In the genomic region with DNA sequence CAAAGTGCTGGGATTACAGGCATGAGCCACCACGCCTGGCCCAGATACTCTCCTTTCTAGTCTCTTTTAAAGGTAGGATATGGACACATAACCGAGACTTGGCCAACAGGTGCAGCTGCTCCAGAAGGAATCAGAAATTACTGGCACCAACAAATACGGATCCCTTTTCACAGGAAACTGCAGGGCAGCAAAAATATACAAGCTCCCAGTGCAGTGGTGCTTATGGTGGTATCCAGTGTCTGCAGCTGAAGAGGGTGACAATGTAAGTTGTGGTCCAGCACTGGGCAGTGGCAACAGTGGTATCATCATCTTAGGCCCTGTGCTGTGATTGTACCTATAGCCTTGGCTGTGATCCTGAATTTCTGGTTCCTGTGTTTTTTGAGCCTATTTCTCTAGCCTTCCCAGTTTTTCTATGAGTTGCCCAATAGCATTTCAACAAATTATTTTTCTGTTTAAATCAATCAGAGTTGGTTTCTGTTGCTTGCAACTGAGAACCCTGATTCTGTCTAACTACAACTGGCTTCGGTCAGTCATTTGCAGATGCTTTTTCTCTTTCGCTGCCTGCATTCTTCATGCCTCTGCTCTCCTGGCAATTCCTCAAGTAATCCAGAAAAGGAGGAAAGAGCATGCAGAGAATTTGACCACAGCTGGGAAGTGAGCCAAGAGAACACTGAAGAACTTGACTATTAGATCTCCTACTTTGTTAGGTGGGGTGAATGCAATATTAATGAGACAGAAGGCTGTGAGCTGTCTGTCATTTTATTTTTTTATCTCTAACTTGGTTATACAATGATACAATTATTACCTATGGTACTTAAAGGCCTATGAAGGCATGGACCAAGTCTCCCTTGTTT, we compare ENCODE assay signal across 9 cellular contexts. TPM values are rescaled to one million over a fixed set of nuclear protein-coding genes. Genes with fewer than 3 reads are reported as not detected.
DNase-seq lines count a peak whose midpoint lies in the region; ATAC-seq and TF ChIP-seq lines count a peak whose summit lies in the region.
"Had no signal": no experiment of that assay in that cellular context is flagged by ENCODE, and none has a peak within 500 bp of the region (broad histone marks: within the 10 kb centered on the region; RNA-seq: fewer than 3 reads in every experiment).

No MANE protein-coding gene starts in this region.

- 90 to 94% methylated on average over 5 of the region's 5 CpGs for WGBS in sigmoid colon, 2 donors

- H3K36me3 Mint-ChIP-seq in activated T-helper 17 cell treated with anti-CD3 and anti-CD28 coated beads, Interleukin-2, amount 50 U/mL, for 72 hours (ENCODE audit: low read depth), result no peaks in the 10 kb centered on the region

- H3K4me3 Mint-ChIP-seq in activated T-helper 17 cell treated with anti-CD3 and anti-CD28 coated beads, Interleukin-2, amount 50 U/mL, for 72 hours, result no peak overlapping the region

- in situ Hi-C loops in GM13976 (cut with MboI; ENCODE audit: low sequenced_read_pairs, unreplicated experiment), result no loop called here

- TF ChIP-seq CTCF in RWPE1 (conservative IDR thresholded peaks at IDR 0.05; ENCODE audit: low read depth) (no peak), fibroblast of the aortic adventitia (IDR thresholded peaks at IDR 0.05; ENCODE audit: insufficient read depth, low read length) (no peak), sigmoid colon (IDR thresholded peaks at IDR 0.05) (no peak), GM13976 (IDR thresholded peaks at IDR 0.05; ENCODE audit: borderline replicate concordance, control extremely low read depth, extremely low read depth, insufficient read depth, missing control alignments) (no peak)

- H3K27ac ChIP-seq in RWPE1 (peak overlapping the region; percentile 53), sigmoid colon (peak overlapping the region in 3 of 4 donors; percentile 55 to 67 (median 62))
- H3K27ac ChIP-seq: KMS-11 had no signal

- TF ChIP-seq POLR2A in sigmoid colon (IDR thresholded peaks at IDR 0.05), result no peak

- H3K9me3 Mint-ChIP-seq in activated T-helper 17 cell treated with anti-CD3 and anti-CD28 coated beads, Interleukin-2, amount 50 U/mL, for 72 hours, result no peaks in the 10 kb centered on the region

- H3K4me1 ChIP-seq in sigmoid colon, result peaks cover 0 to 61% (median 51%) of the 10 kb centered on the region in 4 donors

- no peak for ATAC-seq in activated T-helper 17 cell treated with anti-CD3 and anti-CD28 coated beads, Interleukin-2, amount 50 U/mL, for 72 hours (replicated peaks)
- no peak for ATAC-seq in GM19328 (IDR thresholded peaks at IDR 0.05; ENCODE audit: unreplicated experiment)
- ATAC-seq in HG02870 (IDR thresholded peaks at IDR 0.05; ENCODE audit: unreplicated experiment), result no peak

- no peaks in the 10 kb centered on the region for H3K36me3 ChIP-seq in sigmoid colon

- CTCF ChIA-PET in RWPE1 (lab: Yijun Ruan, JAX), result no interaction called here

- intact Hi-C loops in sigmoid colon (cut with DNase I), result no loop called here

- no peak overlapping the region for H3K27ac Mint-ChIP-seq in activated T-helper 17 cell treated with anti-CD3 and anti-CD28 coated beads, Interleukin-2, amount 50 U/mL, for 72 hours

- DNase-seq in GM04503 (ENCODE audit: low read depth), result peak; percentile 90
- peak; percentile 48 for DNase-seq in RWPE1 (ENCODE audit: low spot score)
- DNase-seq in fibroblast of the aortic adventitia (ENCODE audit: low read depth), result peak; percentile 99
- no peak for DNase-seq in sigmoid colon
- no peak for DNase-seq in GM13976 (ENCODE audit: low spot score)

- H3K4me1 Mint-ChIP-seq in activated T-helper 17 cell treated with anti-CD3 and anti-CD28 coated beads, Interleukin-2, amount 50 U/mL, for 72 hours, result peaks cover 38% of the 10 kb centered on the region

- no peak overlapping the region for H3K4me3 ChIP-seq in fibroblast of the aortic adventitia (ENCODE audit: low read depth, low read length)
- no peak overlapping the region for H3K4me3 ChIP-seq in sigmoid colon

- POLR2A ChIA-PET in RWPE1 (lab: Yijun Ruan, JAX; ENCODE audit: low non-redundant PET), result no interaction called here

- H3K27me3 ChIP-seq in sigmoid colon, result no peaks in the 10 kb centered on the region

- no peak for TF ChIP-seq EP300 in sigmoid colon (IDR thresholded peaks at IDR 0.05)

- no peaks in the 10 kb centered on the region for H3K27me3 Mint-ChIP-seq in activated T-helper 17 cell treated with anti-CD3 and anti-CD28 coated beads, Interleukin-2, amount 50 U/mL, for 72 hours

- no peaks in the 10 kb centered on the region for H3K9me3 ChIP-seq in sigmoid colon

RNA-seq across cellular contexts. Expression of a gene that starts 30.8 kb away (rescaled TPM):
- 49.9 and 50.9 TPM in 2 replicates for total RNA-seq in fibroblast of the aortic adventitia (ENCODE audit: low replicate concordance)
- total RNA-seq in sigmoid colon, result 10 to 100 TPM; 16.1 to 23.8 (median 20.6) TPM
- 10 to 100 TPM; 16.2 to 27.8 (median 17.6) TPM for polyA plus RNA-seq in sigmoid colon
- 10 to 100 TPM; 69.9 to 93.7 TPM for total RNA-seq in activated T-helper 17 cell treated with anti-CD3 and anti-CD28 coated beads, Interleukin-2, amount 50 U/mL, for 72 hours

Comparison
In these comparisons a context has a peak if more than half of its experiments do, and no peak if none do; other contexts are left out.
1. DNase-seq: peak in GM04503 (single experiment), RWPE1 (single experiment) and fibroblast of the aortic adventitia (single experiment); none in sigmoid colon (single experiment) and GM13976 (single experiment).